Comparison of ENCODE assay signal across 13 cellular contexts in the genomic region with DNA sequence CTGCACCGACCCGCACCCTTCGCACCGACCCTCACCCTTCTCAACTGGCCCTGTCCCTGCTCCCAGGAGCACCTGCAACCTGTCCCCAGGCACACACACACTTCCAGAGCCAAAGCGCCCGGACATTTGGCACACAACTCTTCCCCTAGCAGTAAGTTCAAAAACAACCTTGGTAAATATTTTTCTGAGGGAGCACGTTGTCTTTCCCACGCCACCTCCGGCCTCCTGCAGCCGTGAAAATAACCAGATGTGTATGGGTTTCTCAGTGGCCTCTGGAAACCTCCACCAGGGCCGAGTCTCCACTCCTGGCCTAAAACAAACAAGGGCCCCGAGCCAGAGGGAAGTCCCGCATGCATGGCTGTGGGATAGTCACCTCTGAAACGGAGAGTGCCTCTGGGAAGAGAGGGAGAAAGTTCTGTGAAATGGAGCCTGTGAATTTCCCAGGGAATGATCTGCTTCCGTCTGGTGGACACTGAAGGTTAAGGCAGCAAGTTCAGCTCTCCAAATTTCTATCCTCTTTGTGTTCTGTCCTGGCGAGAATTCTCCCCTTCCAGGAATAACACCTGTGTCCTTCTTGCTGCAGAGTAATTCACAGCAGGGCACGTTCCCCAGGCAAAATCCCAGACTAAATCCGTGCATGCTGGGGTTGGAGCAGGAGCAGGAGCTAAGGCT. TPM values are rescaled to one million over a fixed set of nuclear protein-coding genes. Genes with fewer than 3 reads are reported as not detected.
DNase-seq lines count a peak whose midpoint lies in the region; ATAC-seq and TF ChIP-seq lines count a peak whose summit lies in the region.
"Had no signal": no experiment of that assay in that cellular context is flagged by ENCODE, and none has a peak within 500 bp of the region (broad histone marks: within the 10 kb centered on the region; RNA-seq: fewer than 3 reads in every experiment).

No MANE protein-coding gene starts in this region.

- intact Hi-C loops in IMR-90 (cut with micrococcal nuclease) = no loop called here
- intact Hi-C loops in dorsolateral prefrontal cortex (cut with DNase I) = no loop called here
- intact Hi-C loops in lower lobe of right lung (cut with DNase I) = no loop called here
- intact Hi-C loops in stomach (cut with DNase I; ENCODE audit: low total_unique reads) = no loop called here

- H2BK15ac ChIP-seq in IMR-90 (ENCODE audit: low read depth, low read length) = no peak overlapping the region

- peaks cover 18% of the 10 kb centered on the region for H3K9me1 ChIP-seq in IMR-90 (ENCODE audit: insufficient read depth, low read length)

- no peak overlapping the region for H3K56ac ChIP-seq in IMR-90 (ENCODE audit: extremely low read depth, insufficient read depth, low read length)

- H3K4me3 ChIP-seq in IMR-90 (ENCODE audit: insufficient read depth, low read depth, low read length) = no peak overlapping the region
- H3K4me3 ChIP-seq in dorsolateral prefrontal cortex = no peak overlapping the region
- no peak overlapping the region for H3K4me3 ChIP-seq in lower lobe of right lung
- H3K4me3 ChIP-seq in stomach = no peak overlapping the region

- H3K9me3 ChIP-seq in IMR-90 (ENCODE audit: control insufficient read depth, insufficient read depth, low read length) = no peaks in the 10 kb centered on the region
- no peaks in the 10 kb centered on the region for H3K9me3 ChIP-seq in lower lobe of right lung
- H3K9me3 ChIP-seq in stomach = no peaks in the 10 kb centered on the region

- no TSS peak for BruUV-seq in IMR-90 (replicated peaks; lab: Mats Ljungman, UMichigan)

- POLR2A ChIA-PET in IMR-90 (lab: Charles Lee; ENCODE audit: unreplicated experiment) = no interaction called here

- no peak overlapping the region for H2BK20ac ChIP-seq in IMR-90 (ENCODE audit: low read depth, low read length)

- H3K9ac ChIP-seq in IMR-90 (ENCODE audit: low read depth, low read length) = no peak overlapping the region

- H3K23ac ChIP-seq in IMR-90 (ENCODE audit: low read depth, low read length) = no peak overlapping the region; the same call in 1 of the 2 replicates

- no peak overlapping the region for H2BK5ac ChIP-seq in IMR-90 (ENCODE audit: low read depth, low read length, poor library complexity, severe bottlenecking)

- H3K27me3 ChIP-seq in IMR-90 (ENCODE audit: control insufficient read depth, insufficient read depth, low read length) (no peaks in the 10 kb centered on the region), dorsolateral prefrontal cortex (no peaks in the 10 kb centered on the region), lower lobe of right lung (ENCODE audit: low read depth) (no peaks in the 10 kb centered on the region), stomach (no peaks in the 10 kb centered on the region)

- no peak overlapping the region for H2AK5ac ChIP-seq in IMR-90 (ENCODE audit: low read depth, low read length)

- no peak overlapping the region for H3K4me2 ChIP-seq in IMR-90 (ENCODE audit: low read depth, low read length)

- no peak overlapping the region for H4K91ac ChIP-seq in IMR-90 (ENCODE audit: insufficient read depth, low read depth, low read length)

- CTCF ChIA-PET in IMR-90 (lab: Yijun Ruan, JAX) = no interaction called here

- no peak overlapping the region for H3K4me3 Mint-ChIP-seq in stimulated activated naive B cell treated with anti-CD40 and anti-IgM and Interleukin-4, amounts not matched to agents 10 μg/mL and 1 μg/mL and 100 μg/mL, for 72 hours
- H3K4me3 Mint-ChIP-seq: CD4-positive, alpha-beta memory T cell; natural killer cell treated with Interleukin-12 subunit alpha and Interleukin-12 subunit beta and Interleukin-15 and Interleukin-18, amount 100 ng/mL, for 72 hours had no signal

- dilution Hi-C loops in IMR-90 (cut with HindIII; ENCODE audit: low sequenced_read_pairs, unreplicated experiment) = no loop called here

- H4K20me1 ChIP-seq in IMR-90 (ENCODE audit: insufficient read depth, low read length) = no peaks in the 10 kb centered on the region

- H3K4ac ChIP-seq in IMR-90 (ENCODE audit: low read depth, low read length) = no peak overlapping the region

- no peak overlapping the region; the same call in 1 of the 2 replicates for H2BK120ac ChIP-seq in IMR-90 (ENCODE audit: low read depth, low read length)

- in situ Hi-C loops in IMR-90 (cut with MboI; ENCODE audit: low sequenced_read_pairs) = loop anchor here (10.0 kb wide), 1 partner anchor 114 kb away; no protein-coding TSS in a partner anchor

- no peak overlapping the region for H3K27ac Mint-ChIP-seq in stimulated activated naive B cell treated with anti-CD40 and anti-IgM and Interleukin-4, amounts not matched to agents 10 μg/mL and 1 μg/mL and 100 μg/mL, for 72 hours
- H3K27ac Mint-ChIP-seq: CD4-positive, alpha-beta memory T cell; natural killer cell treated with Interleukin-12 subunit alpha and Interleukin-12 subunit beta and Interleukin-15 and Interleukin-18, amount 100 ng/mL, for 72 hours had no signal

- DNase-seq in IMR-90 (no peak), dorsolateral prefrontal cortex (peak in 1 of 10 donors; percentile 79), lower lobe of right lung (no peak), stomach (peak; percentile 55), inferior parietal cortex (ENCODE audit: extremely low spot score) (no peak), NCI-H345 (lab: John Stamatoyannopoulos, UW) (no peak)
- DNase-seq in stimulated activated naive B cell treated with anti-CD40 and anti-IgM and Interleukin-4, amounts not matched to agents 10 μg/mL and 1 μg/mL and 100 μg/mL, for 72 hours = no peak
- DNase-seq: activated T-cell treated with anti-CD3 and anti-CD28 coated beads, Interleukin-2, amount 50 U/mL, for 48 hours; CD4-positive, alpha-beta memory T cell; glutamatergic neuron; NCI-H187 treated with DMSO at 0.1 percent for 48 hours had no signal

- ATAC-seq in IMR-90 (ENCODE audit: low read depth) (no peak), lower lobe of right lung (peak; percentile 15 to 39), GM18870 (IDR thresholded peaks at IDR 0.05; ENCODE audit: unreplicated experiment) (no peak)
- ATAC-seq in stimulated activated naive B cell treated with anti-CD40 and anti-IgM and Interleukin-4, amounts not matched to agents 10 μg/mL and 1 μg/mL and 100 μg/mL, for 72 hours (replicated peaks) = no peak
- ATAC-seq: natural killer cell treated with Interleukin-12 subunit alpha and Interleukin-12 subunit beta and Interleukin-15 and Interleukin-18, amount 100 ng/mL, for 72 hours had no signal

- TF ChIP-seq EP300 in stomach (IDR thresholded peaks at IDR 0.05) = no peak

- H3K4me1 Mint-ChIP-seq in stimulated activated naive B cell treated with anti-CD40 and anti-IgM and Interleukin-4, amounts not matched to agents 10 μg/mL and 1 μg/mL and 100 μg/mL, for 72 hours = peaks cover 5% of the 10 kb centered on the region in 2 donors

- no peak overlapping the region; the same call in 1 of the 2 replicates for H3K14ac ChIP-seq in IMR-90 (replicated peaks; ENCODE audit: low read depth, low read length)

- TF ChIP-seq RAD21 in IMR-90 (IDR thresholded peaks at IDR 0.05; ENCODE audit: low read length) = no peak

- peaks cover 9% of the 10 kb centered on the region for H3K4me1 ChIP-seq in IMR-90 (ENCODE audit: control insufficient read depth, insufficient read depth, low read length)
- H3K4me1 ChIP-seq in lower lobe of right lung = peaks cover 61% of the 10 kb centered on the region
- peaks cover 4 to 34% (median 16%) of the 10 kb centered on the region in 4 donors for H3K4me1 ChIP-seq in stomach

- H3K36me3 ChIP-seq in IMR-90 (ENCODE audit: control insufficient read depth, insufficient read depth, low read length) = no peaks in the 10 kb centered on the region
- no peaks in the 10 kb centered on the region for H3K36me3 ChIP-seq in lower lobe of right lung
- H3K36me3 ChIP-seq in stomach = no peaks in the 10 kb centered on the region

- H4K8ac ChIP-seq in IMR-90 (ENCODE audit: low read depth in 2 of 2, low read length in 2 of 2) = no peak overlapping the region

- no peak overlapping the region for H3K27ac ChIP-seq in IMR-90 (ENCODE audit: insufficient read depth, low read length)
- peak overlapping the region in 35 of 59 donors; percentile 1 to 76 (median 49) for H3K27ac ChIP-seq in dorsolateral prefrontal cortex
- H3K27ac ChIP-seq in lower lobe of right lung = peak overlapping the region; percentile 76
- H3K27ac ChIP-seq in stomach = peak overlapping the region; percentile 5 to 60 (median 50)

- H2AFZ ChIP-seq in IMR-90 (replicated peaks; ENCODE audit: low read length, poor library complexity) = peak overlapping the region; percentile 59

- no peak for TF ChIP-seq POLR2A in IMR-90 (IDR thresholded peaks at IDR 0.05; ENCODE audit: low read depth, low read length)
- TF ChIP-seq POLR2A in stomach (IDR thresholded peaks at IDR 0.05) = no peak

- H3K36me3 Mint-ChIP-seq in stimulated activated naive B cell treated with anti-CD40 and anti-IgM and Interleukin-4, amounts not matched to agents 10 μg/mL and 1 μg/mL and 100 μg/mL, for 72 hours = no peaks in the 10 kb centered on the region
- H3K36me3 Mint-ChIP-seq: CD4-positive, alpha-beta memory T cell; natural killer cell treated with Interleukin-12 subunit alpha and Interleukin-12 subunit beta and Interleukin-15 and Interleukin-18, amount 100 ng/mL, for 72 hours had no signal

- no peak overlapping the region for H2AK9ac ChIP-seq in IMR-90 (replicated peaks; ENCODE audit: low read depth, low read length, poor library complexity)

- H3K9me3 Mint-ChIP-seq in stimulated activated naive B cell treated with anti-CD40 and anti-IgM and Interleukin-4, amounts not matched to agents 10 μg/mL and 1 μg/mL and 100 μg/mL, for 72 hours = no peaks in the 10 kb centered on the region
- H3K9me3 Mint-ChIP-seq: CD4-positive, alpha-beta memory T cell; natural killer cell treated with Interleukin-12 subunit alpha and Interleukin-12 subunit beta and Interleukin-15 and Interleukin-18, amount 100 ng/mL, for 72 hours had no signal

- TF ChIP-seq CTCF in IMR-90 (conservative IDR thresholded peaks at IDR 0.05; ENCODE audit: low read depth, low read length) (no peak), dorsolateral prefrontal cortex (IDR thresholded peaks at IDR 0.05 in 54 of 56, conservative IDR thresholded peaks at IDR 0.05 in 2 of 56; ENCODE audit: low read depth in 1 of 56, partially characterized antibody in 56 of 56) (peak in 1 of 56 donors; percentile 10), lower lobe of right lung (IDR thresholded peaks at IDR 0.05) (no peak), stomach (IDR thresholded peaks at IDR 0.05) (peak in 1 of 7 experiments; percentile 18)

- no peaks in the 10 kb centered on the region for H3K27me3 Mint-ChIP-seq in stimulated activated naive B cell treated with anti-CD40 and anti-IgM and Interleukin-4, amounts not matched to agents 10 μg/mL and 1 μg/mL and 100 μg/mL, for 72 hours
- H3K27me3 Mint-ChIP-seq: CD4-positive, alpha-beta memory T cell had no signal

- H3K79me1 ChIP-seq in IMR-90 (ENCODE audit: low read depth in 1 of 2, low read length in 2 of 2) = peaks cover 5 to 38% of the 10 kb centered on the region in 2 experiments; a peak in 3 of 4 replicates

- no peak overlapping the region for H4K5ac ChIP-seq in IMR-90 (ENCODE audit: low read depth, low read length)

- WGBS in IMR-90 (ENCODE audit: extremely low coverage in 2 of 2, insufficient read length in 1 of 2), 2 experiments = 20% methylated on average over 1 of the region's 18 CpGs; no CpG with 5 or more reads in 1 of the 2 experiments
- WGBS in stomach, 5 donors = 38 to 53% (median 42%) methylated on average over 18 of the region's 18 CpGs

- H3K18ac ChIP-seq in IMR-90 (ENCODE audit: low read depth, low read length) = no peak overlapping the region

RNA-seq across cellular contexts. Expression of a gene that starts 15.8 kb away (rescaled TPM):
- total RNA-seq in IMR-90 (2012; rRNA removed) (1.3 and 1.4 TPM in 2 replicates), dorsolateral prefrontal cortex (100 to 1,000 TPM in 1 of 120 experiments, 10 to 100 TPM in 119; 28.4 to 104 (median 51.6) TPM), lower lobe of right lung (116 TPM), stomach (100 to 1,000 TPM in 1 of 5 donors, 10 to 100 TPM in 3, 1 to 10 TPM in 1; 4.7 to 241 (median 30.4) TPM)
- polyA plus RNA-seq in IMR-90 (2012; rRNA removed) (3.8 and 4.2 TPM in 2 replicates), stomach (1 to 10 TPM; 2.9 to 3.8 (median 3.5) TPM)
- 1.9 and 2.1 TPM in 2 replicates for polyA plus RNA-seq in IMR-90 (2012; cell fraction: cytosol; rRNA removed)
- polyA plus RNA-seq in IMR-90 (2012; cell fraction: nucleus; rRNA removed; ENCODE audit: low replicate concordance) = 6.7 and 7.8 TPM in 2 replicates

Comparison
In these comparisons a context has a peak if more than half of its experiments do, and no peak if none do; other contexts are left out.
1. ATAC-seq: peak in lower lobe of right lung (2 of 2); none in IMR-90 (single experiment), GM18870 (single experiment) and stimulated activated naive B cell treated with anti-CD40 and anti-IgM and Interleukin-4, amounts not matched to agents 10 μg/mL and 1 μg/mL and 100 μg/mL, for 72 hours (0 of 2).